8 cellular contexts compared by ENCODE assay signal in the genomic region with DNA sequence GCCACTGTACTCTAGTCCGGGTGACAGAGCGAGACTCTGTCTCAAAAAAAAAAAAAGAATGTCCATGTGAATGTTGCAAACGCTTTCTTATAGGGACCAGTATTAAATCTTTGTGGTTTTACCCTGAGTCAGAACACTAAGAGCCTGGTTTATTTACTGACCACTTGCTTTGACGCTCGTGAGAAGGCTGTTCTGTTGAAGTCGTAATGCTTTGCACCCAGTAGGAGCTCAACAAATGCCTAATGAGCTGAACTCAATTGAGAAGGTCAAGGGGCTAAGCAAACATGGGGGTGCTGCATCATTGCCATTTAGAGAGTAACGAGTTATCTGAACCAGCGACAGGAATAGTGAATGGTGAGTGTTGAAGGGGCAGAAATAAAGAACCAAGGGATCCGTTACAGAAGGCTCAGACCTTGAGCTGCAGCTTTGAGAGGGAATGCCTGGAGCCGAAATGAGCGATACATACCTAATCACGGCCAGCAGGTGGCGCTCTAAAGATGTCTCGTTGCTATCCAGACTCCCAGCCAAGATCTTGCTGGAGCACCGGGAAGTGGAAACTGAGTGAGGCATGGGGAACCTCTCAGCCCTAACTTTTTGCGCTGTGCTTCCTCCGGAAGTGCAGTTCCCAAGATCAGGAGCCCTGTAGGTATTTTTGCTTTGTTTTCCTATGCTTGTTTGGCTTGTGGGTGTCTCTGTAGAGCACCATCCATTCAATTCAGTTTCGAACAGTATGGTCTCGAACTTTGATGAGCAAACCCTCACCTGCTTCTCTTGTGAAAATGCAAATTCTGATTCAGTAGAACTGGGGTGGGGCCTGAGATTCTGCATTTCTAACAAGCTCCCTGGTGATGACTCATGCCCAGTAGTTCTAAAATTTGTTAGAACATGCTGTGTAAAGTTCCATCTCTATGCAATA. TPM values are rescaled to one million over a fixed set of nuclear protein-coding genes. Genes with fewer than 3 reads are reported as not detected.
DNase-seq lines count a peak whose midpoint lies in the region; ATAC-seq and TF ChIP-seq lines count a peak whose summit lies in the region.

No MANE protein-coding gene starts in this region.

- no peaks in the 10 kb centered on the region for H3K27me3 Mint-ChIP-seq in Caco-2 (ENCODE audit: insufficient read depth, unreplicated experiment)

- H2BK20ac ChIP-seq in IMR-90 (ENCODE audit: low read depth, low read length) = no peak overlapping the region

- ATAC-seq in IMR-90 (ENCODE audit: low read depth) = peak; percentile 99
- ATAC-seq in GM19328 (IDR thresholded peaks at IDR 0.05; ENCODE audit: unreplicated experiment) = no peak

- WGBS in IMR-90 (ENCODE audit: extremely low coverage in 2 of 2, insufficient read length in 1 of 2), 2 experiments = 10% methylated on average over 7 of the region's 19 CpGs; no CpG with 5 or more reads in 1 of the 2 experiments
- WGBS in esophagus, 2 donors = 22 to 24% methylated on average over 19 of the region's 19 CpGs

- DNase-seq in Caco-2 (peak; percentile 77), IMR-90 (peak; percentile 82), activated T-cell treated with anti-CD3 and anti-CD28 coated beads for 1 hour (ENCODE audit: low read depth) (peak; percentile 85), myocyte (ENCODE audit: low read depth) (peak; percentile 92)
- peak; percentile 91 for DNase-seq in stimulated activated CD8-positive, alpha-beta memory T cell treated with anti-CD3 and anti-CD28 coated beads, Interleukin-4, amount 100 ng/mL, for 48 hours

- H4K5ac ChIP-seq in IMR-90 (ENCODE audit: low read depth, low read length) = no peak overlapping the region

- H3K4ac ChIP-seq in IMR-90 (ENCODE audit: low read depth, low read length) = no peak overlapping the region

- H3K36me3 ChIP-seq in Caco-2 (ENCODE audit: control insufficient read depth, insufficient read depth, low read length) = no peaks in the 10 kb centered on the region
- H3K36me3 ChIP-seq in IMR-90 (ENCODE audit: control insufficient read depth, insufficient read depth, low read length) = no peaks in the 10 kb centered on the region
- H3K36me3 ChIP-seq in OCI-LY3 (replicated peaks; ENCODE audit: low read depth, low read length) = no peaks in the 10 kb centered on the region
- no peaks in the 10 kb centered on the region for H3K36me3 ChIP-seq in esophagus (ENCODE audit: control insufficient read depth in 2 of 2, insufficient read depth in 2 of 2, low read length in 1 of 2)

- TF ChIP-seq RAD21 in IMR-90 (IDR thresholded peaks at IDR 0.05; ENCODE audit: low read length) = peak; percentile 76

- no peak overlapping the region for H2BK15ac ChIP-seq in IMR-90 (ENCODE audit: low read depth, low read length)

- peak overlapping the region; percentile 27 for H2AFZ ChIP-seq in IMR-90 (replicated peaks; ENCODE audit: low read length, poor library complexity)
- peak overlapping the region; percentile 91 for H2AFZ ChIP-seq in OCI-LY3 (ENCODE audit: low read depth, low read length)

- peak overlapping the region; percentile 38; the same call in 1 of the 2 replicates for H3K4me2 ChIP-seq in IMR-90 (ENCODE audit: low read depth, low read length)
- H3K4me2 ChIP-seq in OCI-LY3 (ENCODE audit: low read length) = peak overlapping the region; percentile 88

- TF ChIP-seq POLR2A in IMR-90 (IDR thresholded peaks at IDR 0.05; ENCODE audit: low read depth, low read length) = no peak

- no peak overlapping the region for H2BK120ac ChIP-seq in IMR-90 (ENCODE audit: low read depth, low read length)

- BruUV-seq in Caco-2 (replicated peaks; lab: Mats Ljungman, UMichigan) (no TSS peak), IMR-90 (replicated peaks; lab: Mats Ljungman, UMichigan) (no TSS peak)

- H3K4me1 ChIP-seq in Caco-2 (no peaks in the 10 kb centered on the region), IMR-90 (ENCODE audit: control insufficient read depth, insufficient read depth, low read length) (no peaks in the 10 kb centered on the region), OCI-LY3 (ENCODE audit: low read length) (peaks cover 5% of the 10 kb centered on the region), esophagus (ENCODE audit: control insufficient read depth in 2 of 2, insufficient read depth in 2 of 2, low read length in 1 of 2) (no peaks in the 10 kb centered on the region)

- no peaks in the 10 kb centered on the region for H3K9me3 ChIP-seq in Caco-2
- no peaks in the 10 kb centered on the region for H3K9me3 ChIP-seq in IMR-90 (ENCODE audit: control insufficient read depth, insufficient read depth, low read length)
- H3K9me3 ChIP-seq in OCI-LY3 (ENCODE audit: insufficient read depth, low read length) = no peaks in the 10 kb centered on the region
- H3K9me3 ChIP-seq in esophagus (ENCODE audit: control insufficient read depth in 2 of 2, insufficient read depth in 1 of 2, low read depth in 1 of 2, low read length in 1 of 2) = no peaks in the 10 kb centered on the region

- no peaks in the 10 kb centered on the region for H3K79me2 ChIP-seq in OCI-LY3 (ENCODE audit: low read length)

- no peak overlapping the region; a peak in 1 of 4 replicates for H4K8ac ChIP-seq in IMR-90 (ENCODE audit: low read depth in 2 of 2, low read length in 2 of 2)

- H3K27ac ChIP-seq in IMR-90 (ENCODE audit: insufficient read depth, low read length) (no peak overlapping the region), OCI-LY3 (ENCODE audit: low read length) (no peak overlapping the region), esophagus (ENCODE audit: low read depth in 2 of 2, low read length in 1 of 2) (peak overlapping the region; percentile 38 to 67)

- no peak overlapping the region for H3K14ac ChIP-seq in IMR-90 (replicated peaks; ENCODE audit: low read depth, low read length)

- H3K4me1 Mint-ChIP-seq in Caco-2 (ENCODE audit: low read depth, unreplicated experiment) = no peaks in the 10 kb centered on the region

- H2AK5ac ChIP-seq in IMR-90 (ENCODE audit: low read depth, low read length) = no peak overlapping the region

- no peak overlapping the region for H2AK9ac ChIP-seq in IMR-90 (replicated peaks; ENCODE audit: low read depth, low read length, poor library complexity)

- in situ Hi-C loops in IMR-90 (cut with MboI; ENCODE audit: low sequenced_read_pairs) = loop anchor here (10.0 kb wide), 2 partner anchors 345 to 375 kb away; partner anchors contain the start of gene SPDYE4

- peaks cover 5% of the 10 kb centered on the region for H3K36me3 Mint-ChIP-seq in Caco-2 (ENCODE audit: insufficient read depth, unreplicated experiment)

- H3K18ac ChIP-seq in IMR-90 (ENCODE audit: low read depth, low read length) = no peak overlapping the region

- H3K56ac ChIP-seq in IMR-90 (ENCODE audit: extremely low read depth, insufficient read depth, low read length) = no peak overlapping the region

- TF ChIP-seq CTCF in Caco-2 (IDR thresholded peaks at IDR 0.05; ENCODE audit: insufficient read depth in 1 of 2, low read depth in 1 of 2, low read length in 1 of 2, severe bottlenecking in 1 of 2, unreplicated experiment in 1 of 2) (peak; percentile 58), IMR-90 (conservative IDR thresholded peaks at IDR 0.05; ENCODE audit: low read depth, low read length) (peak; percentile 86), OCI-LY3 (IDR thresholded peaks at IDR 0.05; ENCODE audit: low read depth, low read length) (peak; percentile 80)

- CTCF ChIA-PET in Caco-2 (lab: Charles Lee) = interaction anchor here (0.6 to 1.4 kb wide), 9 partner anchors 10 to 376 kb away, joined by 3 to 13 read pairs (median 4); partner anchors contain the start of gene NDEL1
- CTCF ChIA-PET in IMR-90 (lab: Yijun Ruan, JAX) = interaction anchor here (0.5 to 2.4 kb wide), 16 partner anchors 8 to 1488 kb away, joined by 3 to 10 read pairs (median 4); partner anchors contain the start of gene NDEL1

- dilution Hi-C loops in IMR-90 (cut with HindIII; ENCODE audit: low sequenced_read_pairs, unreplicated experiment) = no loop called here

- H3K27ac Mint-ChIP-seq in Caco-2 (ENCODE audit: unreplicated experiment) = no peak overlapping the region

- H3K27me3 ChIP-seq in Caco-2 (replicated peaks; ENCODE audit: control insufficient read depth, insufficient read depth, low read length) (no peaks in the 10 kb centered on the region), IMR-90 (ENCODE audit: control insufficient read depth, insufficient read depth, low read length) (peaks cover 11% of the 10 kb centered on the region), OCI-LY3 (ENCODE audit: low read depth, low read length) (no peaks in the 10 kb centered on the region), esophagus (ENCODE audit: control insufficient read depth in 1 of 2, insufficient read depth in 2 of 2, low read length in 2 of 2) (no peaks in the 10 kb centered on the region)

- POLR2A ChIA-PET in Caco-2 (lab: Charles Lee) = interaction anchor here (1.0 kb wide), 1 partner anchor 27 kb away, joined by 5 read pairs; no protein-coding TSS in a partner anchor
- POLR2A ChIA-PET in IMR-90 (lab: Charles Lee; ENCODE audit: unreplicated experiment) = no interaction called here

- H4K20me1 ChIP-seq in IMR-90 (ENCODE audit: insufficient read depth, low read length) (no peaks in the 10 kb centered on the region), OCI-LY3 (ENCODE audit: insufficient read depth, low read length) (no peaks in the 10 kb centered on the region)

- H3K4me3 Mint-ChIP-seq in Caco-2 (ENCODE audit: unreplicated experiment) = no peak overlapping the region

- no peaks in the 10 kb centered on the region for H3K79me1 ChIP-seq in IMR-90 (ENCODE audit: low read depth in 1 of 2, low read length in 2 of 2)

- H3K9me1 ChIP-seq in IMR-90 (ENCODE audit: insufficient read depth, low read length) = no peaks in the 10 kb centered on the region

- no peak overlapping the region for H4K91ac ChIP-seq in IMR-90 (ENCODE audit: insufficient read depth, low read depth, low read length)

- no peaks in the 10 kb centered on the region for H3K9me3 Mint-ChIP-seq in Caco-2 (ENCODE audit: unreplicated experiment)

- intact Hi-C loops in Caco-2 (cut with micrococcal nuclease; ENCODE audit: unreplicated experiment) = loop anchor here (10.0 kb wide), 1 partner anchor 335 kb away; the partner anchor contains the start of gene CCDC42
- intact Hi-C loops in IMR-90 (cut with micrococcal nuclease) = loop anchor here (1.0 to 2.0 kb wide), 2 partner anchors 336 to 375 kb away; no protein-coding TSS in a partner anchor

- no peak overlapping the region for H3K9ac ChIP-seq in IMR-90 (ENCODE audit: low read depth, low read length)
- no peak overlapping the region for H3K9ac ChIP-seq in OCI-LY3 (ENCODE audit: low read length)

- no peak overlapping the region for H3K23ac ChIP-seq in IMR-90 (ENCODE audit: low read depth, low read length)

- no peak overlapping the region for H3K4me3 ChIP-seq in Caco-2 (ENCODE audit: low read depth, low read length)
- H3K4me3 ChIP-seq in IMR-90 (ENCODE audit: insufficient read depth, low read depth, low read length) = no peak overlapping the region
- H3K4me3 ChIP-seq in OCI-LY3 (ENCODE audit: low read length) = peak overlapping the region; percentile 73
- H3K4me3 ChIP-seq in esophagus (ENCODE audit: low read depth in 1 of 2, low read length in 2 of 2) = no peak overlapping the region

- H2BK5ac ChIP-seq in IMR-90 (ENCODE audit: low read depth, low read length, poor library complexity, severe bottlenecking) = no peak overlapping the region

RNA-seq across cellular contexts. Expression of gene RNF222, which starts 12.6 kb away (rescaled TPM):
- total RNA-seq in Caco-2 (2022) = not detected in 2 replicates
- not detected in 2 replicates for total RNA-seq in IMR-90 (2012; rRNA removed)
- not detected in 2 replicates for polyA plus RNA-seq in IMR-90 (2012; rRNA removed)
- not detected in 2 replicates for polyA plus RNA-seq in IMR-90 (2012; cell fraction: cytosol; rRNA removed)
- 0.03 TPM in 1 of 2 replicates, not detected in the other for polyA plus RNA-seq in IMR-90 (2012; cell fraction: nucleus; rRNA removed; ENCODE audit: low replicate concordance)
- 10 to 100 TPM; 14.0 to 18.4 TPM for polyA plus RNA-seq in esophagus
- not detected in 2 replicates for total RNA-seq in myocyte
- 0.08 TPM for polyA plus RNA-seq in myocyte (2012)

RNA-seq across cellular contexts. Expression of gene NDEL1, which starts 25.5 kb away (rescaled TPM):
- total RNA-seq in Caco-2 (2022) (32.2 and 32.3 TPM in 2 replicates), IMR-90 (2012; rRNA removed) (28.9 and 40.3 TPM in 2 replicates), myocyte (71.1 and 74.7 TPM in 2 replicates)
- polyA plus RNA-seq in IMR-90 (2012; rRNA removed) (95.6 and 97.7 TPM in 2 replicates), esophagus (10 to 100 TPM; 34.7 to 46.5 TPM)
- polyA plus RNA-seq in IMR-90 (2012; cell fraction: cytosol; rRNA removed) = 53.9 and 88.1 TPM in 2 replicates
- 152 and 190 TPM in 2 replicates for polyA plus RNA-seq in IMR-90 (2012; cell fraction: nucleus; rRNA removed; ENCODE audit: low replicate concordance)
- 58.5 TPM for polyA plus RNA-seq in myocyte (2012)

RNA-seq across cellular contexts. Expression of gene RPL26, which starts 27.2 kb away (rescaled TPM):
- 998 and 999 TPM in 2 replicates for total RNA-seq in Caco-2 (2022)
- total RNA-seq in IMR-90 (2012; rRNA removed) = 5,013 and 5,721 TPM in 2 replicates
- polyA plus RNA-seq in IMR-90 (2012; rRNA removed) = 3,797 and 4,763 TPM in 2 replicates
- polyA plus RNA-seq in IMR-90 (2012; cell fraction: cytosol; rRNA removed) = 1,326 and 3,570 TPM in 2 replicates
- 132 and 1,784 TPM in 2 replicates for polyA plus RNA-seq in IMR-90 (2012; cell fraction: nucleus; rRNA removed; ENCODE audit: low replicate concordance)
- polyA plus RNA-seq in esophagus = 1,000 to 10,000 TPM; 2,120 to 4,250 TPM
- 2,711 and 2,984 TPM in 2 replicates for total RNA-seq in myocyte
- 1,858 TPM for polyA plus RNA-seq in myocyte (2012)

Comparison
In these comparisons a context has a peak if more than half of its experiments do, and no peak if none do; other contexts are left out.
1. H3K27ac ChIP-seq: peak in esophagus (2 of 2); none in IMR-90 (single experiment) and OCI-LY3 (single experiment).
2. Peak in every context shown above with its lines, with median percentiles within 50 percentile points of each other: DNase-seq and CTCF ChIP-seq.